ENCODE assay signal across 1 cellular context in the genomic region with DNA sequence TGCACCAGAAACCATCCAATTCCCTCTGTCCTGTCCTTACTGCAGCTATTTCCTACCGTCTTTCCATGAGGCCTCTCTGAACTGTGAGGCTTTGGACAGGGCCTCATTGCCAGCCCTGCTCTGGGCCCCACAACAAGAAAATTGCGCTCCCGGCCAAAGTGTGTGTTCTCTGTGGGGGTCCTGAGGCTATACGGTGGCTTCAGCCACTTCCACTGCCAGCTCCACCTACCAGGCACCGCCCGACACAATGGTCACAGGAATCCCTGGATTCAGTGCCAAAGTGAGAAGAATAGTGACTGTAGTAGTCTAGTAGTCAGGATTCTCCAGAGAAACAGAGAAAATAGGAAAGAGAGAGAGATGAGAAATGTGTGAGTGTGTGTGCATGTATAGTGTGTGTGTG.
TF ChIP-seq lines count a peak whose summit lies in the region.

No MANE protein-coding gene starts in this region.

TF ChIP-seq in H1, 55 proteins besides CTCF, POLR2A, EP300 and RAD21:
- TF ChIP-seq TAF7 (optimal IDR thresholded peaks at IDR 0.05; ENCODE audit: borderline replicate concordance, low read depth, low read length) (no peak), CEBPB (IDR thresholded peaks at IDR 0.05; ENCODE audit: low read depth, low read length) (no peak), SIN3A (conservative IDR thresholded peaks at IDR 0.05 in 1 of 2, IDR thresholded peaks at IDR 0.05 in 1 of 2; ENCODE audit: low read depth in 1 of 2, low read length in 2 of 2) (no peak), MAFK (IDR thresholded peaks at IDR 0.05; ENCODE audit: low read depth, low read length) (no peak), ASH2L (IDR thresholded peaks at IDR 0.05; ENCODE audit: low read length) (no peak), SP1 (IDR thresholded peaks at IDR 0.05; ENCODE audit: low read depth, low read length) (no peak), BRCA1 (IDR thresholded peaks at IDR 0.05; ENCODE audit: low read depth, low read length) (no peak), CHD2 (IDR thresholded peaks at IDR 0.05; ENCODE audit: low read length) (no peak), RFX5 (IDR thresholded peaks at IDR 0.05; ENCODE audit: borderline replicate concordance, low read depth, low read length) (no peak)
- TF ChIP-seq, protein P1, sequence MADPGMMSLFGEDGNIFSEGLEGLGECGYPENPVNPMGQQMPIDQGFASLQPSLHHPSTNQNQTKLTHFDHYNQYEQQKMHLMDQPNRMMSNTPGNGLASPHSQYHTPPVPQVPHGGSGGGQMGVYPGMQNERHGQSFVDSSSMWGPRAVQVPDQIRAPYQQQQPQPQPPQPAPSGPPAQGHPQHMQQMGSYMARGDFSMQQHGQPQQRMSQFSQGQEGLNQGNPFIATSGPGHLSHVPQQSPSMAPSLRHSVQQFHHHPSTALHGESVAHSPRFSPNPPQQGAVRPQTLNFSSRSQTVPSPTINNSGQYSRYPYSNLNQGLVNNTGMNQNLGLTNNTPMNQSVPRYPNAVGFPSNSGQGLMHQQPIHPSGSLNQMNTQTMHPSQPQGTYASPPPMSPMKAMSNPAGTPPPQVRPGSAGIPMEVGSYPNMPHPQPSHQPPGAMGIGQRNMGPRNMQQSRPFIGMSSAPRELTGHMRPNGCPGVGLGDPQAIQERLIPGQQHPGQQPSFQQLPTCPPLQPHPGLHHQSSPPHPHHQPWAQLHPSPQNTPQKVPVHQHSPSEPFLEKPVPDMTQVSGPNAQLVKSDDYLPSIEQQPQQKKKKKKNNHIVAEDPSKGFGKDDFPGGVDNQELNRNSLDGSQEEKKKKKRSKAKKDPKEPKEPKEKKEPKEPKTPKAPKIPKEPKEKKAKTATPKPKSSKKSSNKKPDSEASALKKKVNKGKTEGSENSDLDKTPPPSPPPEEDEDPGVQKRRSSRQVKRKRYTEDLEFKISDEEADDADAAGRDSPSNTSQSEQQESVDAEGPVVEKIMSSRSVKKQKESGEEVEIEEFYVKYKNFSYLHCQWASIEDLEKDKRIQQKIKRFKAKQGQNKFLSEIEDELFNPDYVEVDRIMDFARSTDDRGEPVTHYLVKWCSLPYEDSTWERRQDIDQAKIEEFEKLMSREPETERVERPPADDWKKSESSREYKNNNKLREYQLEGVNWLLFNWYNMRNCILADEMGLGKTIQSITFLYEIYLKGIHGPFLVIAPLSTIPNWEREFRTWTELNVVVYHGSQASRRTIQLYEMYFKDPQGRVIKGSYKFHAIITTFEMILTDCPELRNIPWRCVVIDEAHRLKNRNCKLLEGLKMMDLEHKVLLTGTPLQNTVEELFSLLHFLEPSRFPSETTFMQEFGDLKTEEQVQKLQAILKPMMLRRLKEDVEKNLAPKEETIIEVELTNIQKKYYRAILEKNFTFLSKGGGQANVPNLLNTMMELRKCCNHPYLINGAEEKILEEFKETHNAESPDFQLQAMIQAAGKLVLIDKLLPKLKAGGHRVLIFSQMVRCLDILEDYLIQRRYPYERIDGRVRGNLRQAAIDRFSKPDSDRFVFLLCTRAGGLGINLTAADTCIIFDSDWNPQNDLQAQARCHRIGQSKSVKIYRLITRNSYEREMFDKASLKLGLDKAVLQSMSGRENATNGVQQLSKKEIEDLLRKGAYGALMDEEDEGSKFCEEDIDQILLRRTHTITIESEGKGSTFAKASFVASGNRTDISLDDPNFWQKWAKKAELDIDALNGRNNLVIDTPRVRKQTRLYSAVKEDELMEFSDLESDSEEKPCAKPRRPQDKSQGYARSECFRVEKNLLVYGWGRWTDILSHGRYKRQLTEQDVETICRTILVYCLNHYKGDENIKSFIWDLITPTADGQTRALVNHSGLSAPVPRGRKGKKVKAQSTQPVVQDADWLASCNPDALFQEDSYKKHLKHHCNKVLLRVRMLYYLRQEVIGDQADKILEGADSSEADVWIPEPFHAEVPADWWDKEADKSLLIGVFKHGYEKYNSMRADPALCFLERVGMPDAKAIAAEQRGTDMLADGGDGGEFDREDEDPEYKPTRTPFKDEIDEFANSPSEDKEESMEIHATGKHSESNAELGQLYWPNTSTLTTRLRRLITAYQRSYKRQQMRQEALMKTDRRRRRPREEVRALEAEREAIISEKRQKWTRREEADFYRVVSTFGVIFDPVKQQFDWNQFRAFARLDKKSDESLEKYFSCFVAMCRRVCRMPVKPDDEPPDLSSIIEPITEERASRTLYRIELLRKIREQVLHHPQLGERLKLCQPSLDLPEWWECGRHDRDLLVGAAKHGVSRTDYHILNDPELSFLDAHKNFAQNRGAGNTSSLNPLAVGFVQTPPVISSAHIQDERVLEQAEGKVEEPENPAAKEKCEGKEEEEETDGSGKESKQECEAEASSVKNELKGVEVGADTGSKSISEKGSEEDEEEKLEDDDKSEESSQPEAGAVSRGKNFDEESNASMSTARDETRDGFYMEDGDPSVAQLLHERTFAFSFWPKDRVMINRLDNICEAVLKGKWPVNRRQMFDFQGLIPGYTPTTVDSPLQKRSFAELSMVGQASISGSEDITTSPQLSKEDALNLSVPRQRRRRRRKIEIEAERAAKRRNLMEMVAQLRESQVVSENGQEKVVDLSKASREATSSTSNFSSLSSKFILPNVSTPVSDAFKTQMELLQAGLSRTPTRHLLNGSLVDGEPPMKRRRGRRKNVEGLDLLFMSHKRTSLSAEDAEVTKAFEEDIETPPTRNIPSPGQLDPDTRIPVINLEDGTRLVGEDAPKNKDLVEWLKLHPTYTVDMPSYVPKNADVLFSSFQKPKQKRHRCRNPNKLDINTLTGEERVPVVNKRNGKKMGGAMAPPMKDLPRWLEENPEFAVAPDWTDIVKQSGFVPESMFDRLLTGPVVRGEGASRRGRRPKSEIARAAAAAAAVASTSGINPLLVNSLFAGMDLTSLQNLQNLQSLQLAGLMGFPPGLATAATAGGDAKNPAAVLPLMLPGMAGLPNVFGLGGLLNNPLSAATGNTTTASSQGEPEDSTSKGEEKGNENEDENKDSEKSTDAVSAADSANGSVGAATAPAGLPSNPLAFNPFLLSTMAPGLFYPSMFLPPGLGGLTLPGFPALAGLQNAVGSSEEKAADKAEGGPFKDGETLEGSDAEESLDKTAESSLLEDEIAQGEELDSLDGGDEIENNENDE (IDR thresholded peaks at IDR 0.05; ENCODE audit: insufficient replicate concordance, low read length), result no peak
- TF ChIP-seq, protein P2, sequence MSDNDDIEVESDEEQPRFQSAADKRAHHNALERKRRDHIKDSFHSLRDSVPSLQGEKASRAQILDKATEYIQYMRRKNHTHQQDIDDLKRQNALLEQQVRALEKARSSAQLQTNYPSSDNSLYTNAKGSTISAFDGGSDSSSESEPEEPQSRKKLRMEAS (IDR thresholded peaks at IDR 0.05), result no peak
- TF ChIP-seq, protein P3, sequence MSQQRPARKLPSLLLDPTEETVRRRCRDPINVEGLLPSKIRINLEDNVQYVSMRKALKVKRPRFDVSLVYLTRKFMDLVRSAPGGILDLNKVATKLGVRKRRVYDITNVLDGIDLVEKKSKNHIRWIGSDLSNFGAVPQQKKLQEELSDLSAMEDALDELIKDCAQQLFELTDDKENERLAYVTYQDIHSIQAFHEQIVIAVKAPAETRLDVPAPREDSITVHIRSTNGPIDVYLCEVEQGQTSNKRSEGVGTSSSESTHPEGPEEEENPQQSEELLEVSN (IDR thresholded peaks at IDR 0.05), result no peak
